1 cellular context compared by ENCODE assay signal in the genomic region with DNA sequence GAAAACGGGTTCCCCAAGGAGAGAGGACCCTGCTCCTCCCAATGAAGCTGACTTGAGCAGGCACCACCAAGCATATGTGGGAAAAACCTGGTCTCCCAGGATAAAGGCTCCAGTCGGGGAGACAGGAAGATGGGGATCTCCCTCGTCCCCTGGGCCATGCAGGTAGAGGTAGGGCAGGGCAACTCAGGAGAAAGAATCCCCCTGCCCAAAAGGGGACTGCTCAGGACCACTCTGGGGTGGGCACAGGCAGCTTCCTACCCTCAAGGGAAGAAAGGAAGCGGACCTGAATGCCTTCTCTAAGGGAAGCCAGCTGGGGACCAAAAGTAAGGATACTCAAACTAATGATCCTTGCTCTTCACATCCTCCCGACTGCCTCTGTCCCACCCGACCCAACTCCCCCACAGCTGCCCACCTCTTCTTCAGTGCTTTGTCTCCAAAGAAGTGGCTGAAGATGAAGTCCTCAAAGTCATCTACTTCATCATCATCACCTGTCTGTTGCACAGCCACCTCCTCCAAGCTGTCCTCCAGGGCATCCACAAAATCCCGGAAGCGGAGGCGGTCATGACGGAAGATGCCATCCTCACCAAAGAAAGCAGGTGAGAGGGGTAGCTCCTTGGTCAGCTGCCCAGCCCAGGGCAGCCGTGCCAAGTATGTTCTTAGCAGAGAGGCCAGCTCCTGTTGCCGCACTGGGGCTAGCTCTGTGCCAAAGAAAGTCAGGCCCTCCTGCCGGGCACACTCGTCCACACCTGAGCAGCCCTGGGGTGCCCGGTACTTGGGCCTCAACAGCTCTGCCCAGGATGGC.
TF ChIP-seq lines count a peak whose summit lies in the region.

No MANE protein-coding gene starts in this region.

TF ChIP-seq in A549, 52 proteins besides CTCF, POLR2A, EP300 and RAD21:
- TF ChIP-seq HOXB5 (CRISPR knock-in tag; IDR thresholded peaks at IDR 0.05) = no peak
- TF ChIP-seq, protein P1, sequence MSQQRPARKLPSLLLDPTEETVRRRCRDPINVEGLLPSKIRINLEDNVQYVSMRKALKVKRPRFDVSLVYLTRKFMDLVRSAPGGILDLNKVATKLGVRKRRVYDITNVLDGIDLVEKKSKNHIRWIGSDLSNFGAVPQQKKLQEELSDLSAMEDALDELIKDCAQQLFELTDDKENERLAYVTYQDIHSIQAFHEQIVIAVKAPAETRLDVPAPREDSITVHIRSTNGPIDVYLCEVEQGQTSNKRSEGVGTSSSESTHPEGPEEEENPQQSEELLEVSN (IDR thresholded peaks at IDR 0.05; ENCODE audit: borderline replicate concordance, low read depth) = no peak
- TF ChIP-seq NR3C1 (IDR thresholded peaks at IDR 0.05) = no peak
- TF ChIP-seq FOSL2 (IDR thresholded peaks at IDR 0.05) = no peak
- TF ChIP-seq FOSL2 (CRISPR knock-in tag; IDR thresholded peaks at IDR 0.05) = no peak
- no peak for TF ChIP-seq FOXS1 (CRISPR knock-in tag; IDR thresholded peaks at IDR 0.05)
- peak; percentile 65 for TF ChIP-seq ZFP36 (IDR thresholded peaks at IDR 0.05; ENCODE audit: borderline replicate concordance, partially characterized antibody)
- TF ChIP-seq, protein P2, sequence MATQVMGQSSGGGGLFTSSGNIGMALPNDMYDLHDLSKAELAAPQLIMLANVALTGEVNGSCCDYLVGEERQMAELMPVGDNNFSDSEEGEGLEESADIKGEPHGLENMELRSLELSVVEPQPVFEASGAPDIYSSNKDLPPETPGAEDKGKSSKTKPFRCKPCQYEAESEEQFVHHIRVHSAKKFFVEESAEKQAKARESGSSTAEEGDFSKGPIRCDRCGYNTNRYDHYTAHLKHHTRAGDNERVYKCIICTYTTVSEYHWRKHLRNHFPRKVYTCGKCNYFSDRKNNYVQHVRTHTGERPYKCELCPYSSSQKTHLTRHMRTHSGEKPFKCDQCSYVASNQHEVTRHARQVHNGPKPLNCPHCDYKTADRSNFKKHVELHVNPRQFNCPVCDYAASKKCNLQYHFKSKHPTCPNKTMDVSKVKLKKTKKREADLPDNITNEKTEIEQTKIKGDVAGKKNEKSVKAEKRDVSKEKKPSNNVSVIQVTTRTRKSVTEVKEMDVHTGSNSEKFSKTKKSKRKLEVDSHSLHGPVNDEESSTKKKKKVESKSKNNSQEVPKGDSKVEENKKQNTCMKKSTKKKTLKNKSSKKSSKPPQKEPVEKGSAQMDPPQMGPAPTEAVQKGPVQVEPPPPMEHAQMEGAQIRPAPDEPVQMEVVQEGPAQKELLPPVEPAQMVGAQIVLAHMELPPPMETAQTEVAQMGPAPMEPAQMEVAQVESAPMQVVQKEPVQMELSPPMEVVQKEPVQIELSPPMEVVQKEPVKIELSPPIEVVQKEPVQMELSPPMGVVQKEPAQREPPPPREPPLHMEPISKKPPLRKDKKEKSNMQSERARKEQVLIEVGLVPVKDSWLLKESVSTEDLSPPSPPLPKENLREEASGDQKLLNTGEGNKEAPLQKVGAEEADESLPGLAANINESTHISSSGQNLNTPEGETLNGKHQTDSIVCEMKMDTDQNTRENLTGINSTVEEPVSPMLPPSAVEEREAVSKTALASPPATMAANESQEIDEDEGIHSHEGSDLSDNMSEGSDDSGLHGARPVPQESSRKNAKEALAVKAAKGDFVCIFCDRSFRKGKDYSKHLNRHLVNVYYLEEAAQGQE (IDR thresholded peaks at IDR 0.05) = no peak
- no peak for TF ChIP-seq HDAC2 (IDR thresholded peaks at IDR 0.05)
